Comparison of ENCODE assay signal across 1 cellular context in the genomic region with DNA sequence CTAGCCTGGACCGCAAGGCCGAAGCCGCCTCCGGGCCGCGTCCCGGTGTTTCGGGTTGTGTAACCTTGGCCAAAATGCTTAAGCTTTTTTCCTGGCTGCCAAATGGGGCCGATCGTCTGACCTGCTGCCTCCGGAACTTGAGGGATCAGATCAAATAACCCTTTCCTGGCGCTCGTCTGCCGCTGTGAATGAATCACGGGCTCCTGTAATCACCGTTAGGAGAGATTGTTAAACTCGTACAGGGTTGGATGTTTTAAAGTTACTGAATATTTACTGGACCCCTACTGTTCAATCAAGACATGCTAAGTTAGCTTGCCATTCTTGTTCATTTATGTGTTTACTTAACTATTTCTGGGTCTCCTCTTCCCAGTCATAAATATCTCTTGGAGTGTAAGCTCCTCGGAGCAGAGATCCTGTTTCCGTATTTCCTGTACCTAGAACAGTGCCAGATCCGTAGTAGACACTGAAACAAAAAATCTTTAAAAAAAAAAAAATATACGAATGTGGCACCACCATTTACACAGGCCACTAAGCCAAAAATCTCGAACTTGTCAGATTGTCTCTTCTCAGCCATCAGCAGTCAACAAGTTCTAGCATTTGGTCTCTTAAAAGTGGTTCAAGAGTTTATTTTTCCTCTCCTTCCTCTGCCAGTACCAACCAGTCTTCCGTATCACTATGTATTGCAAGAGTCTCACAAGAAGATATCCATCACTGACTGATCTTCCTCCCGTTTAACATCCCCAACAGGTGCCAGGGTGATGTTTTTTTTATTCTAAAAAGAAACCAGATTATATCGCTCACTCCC.
TF ChIP-seq lines count a peak whose summit lies in the region.

No MANE protein-coding gene starts in this region.

TF ChIP-seq in HepG2, 621 proteins besides CTCF, POLR2A, EP300 and RAD21 (continued from another document and continues in another):
- TF ChIP-seq, protein P1, sequence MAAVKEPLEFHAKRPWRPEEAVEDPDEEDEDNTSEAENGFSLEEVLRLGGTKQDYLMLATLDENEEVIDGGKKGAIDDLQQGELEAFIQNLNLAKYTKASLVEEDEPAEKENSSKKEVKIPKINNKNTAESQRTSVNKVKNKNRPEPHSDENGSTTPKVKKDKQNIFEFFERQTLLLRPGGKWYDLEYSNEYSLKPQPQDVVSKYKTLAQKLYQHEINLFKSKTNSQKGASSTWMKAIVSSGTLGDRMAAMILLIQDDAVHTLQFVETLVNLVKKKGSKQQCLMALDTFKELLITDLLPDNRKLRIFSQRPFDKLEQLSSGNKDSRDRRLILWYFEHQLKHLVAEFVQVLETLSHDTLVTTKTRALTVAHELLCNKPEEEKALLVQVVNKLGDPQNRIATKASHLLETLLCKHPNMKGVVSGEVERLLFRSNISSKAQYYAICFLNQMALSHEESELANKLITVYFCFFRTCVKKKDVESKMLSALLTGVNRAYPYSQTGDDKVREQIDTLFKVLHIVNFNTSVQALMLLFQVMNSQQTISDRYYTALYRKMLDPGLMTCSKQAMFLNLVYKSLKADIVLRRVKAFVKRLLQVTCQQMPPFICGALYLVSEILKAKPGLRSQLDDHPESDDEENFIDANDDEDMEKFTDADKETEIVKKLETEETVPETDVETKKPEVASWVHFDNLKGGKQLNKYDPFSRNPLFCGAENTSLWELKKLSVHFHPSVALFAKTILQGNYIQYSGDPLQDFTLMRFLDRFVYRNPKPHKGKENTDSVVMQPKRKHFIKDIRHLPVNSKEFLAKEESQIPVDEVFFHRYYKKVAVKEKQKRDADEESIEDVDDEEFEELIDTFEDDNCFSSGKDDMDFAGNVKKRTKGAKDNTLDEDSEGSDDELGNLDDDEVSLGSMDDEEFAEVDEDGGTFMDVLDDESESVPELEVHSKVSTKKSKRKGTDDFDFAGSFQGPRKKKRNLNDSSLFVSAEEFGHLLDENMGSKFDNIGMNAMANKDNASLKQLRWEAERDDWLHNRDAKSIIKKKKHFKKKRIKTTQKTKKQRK (IDR thresholded peaks at IDR 0.05; ENCODE audit: low read length), result no peak
- TF ChIP-seq KAT8 (CRISPR knock-in tag; IDR thresholded peaks at IDR 0.05), result peak; percentile 40; the same call in 1 of the 2 replicates
- TF ChIP-seq SOX13 (IDR thresholded peaks at IDR 0.05), result no peak
- no peak; a peak in 1 of 4 replicates for TF ChIP-seq SOX13 (CRISPR knock-in tag; conservative IDR thresholded peaks at IDR 0.05 in 1 of 2, IDR thresholded peaks at IDR 0.05 in 1 of 2)
- TF ChIP-seq, protein P2, sequence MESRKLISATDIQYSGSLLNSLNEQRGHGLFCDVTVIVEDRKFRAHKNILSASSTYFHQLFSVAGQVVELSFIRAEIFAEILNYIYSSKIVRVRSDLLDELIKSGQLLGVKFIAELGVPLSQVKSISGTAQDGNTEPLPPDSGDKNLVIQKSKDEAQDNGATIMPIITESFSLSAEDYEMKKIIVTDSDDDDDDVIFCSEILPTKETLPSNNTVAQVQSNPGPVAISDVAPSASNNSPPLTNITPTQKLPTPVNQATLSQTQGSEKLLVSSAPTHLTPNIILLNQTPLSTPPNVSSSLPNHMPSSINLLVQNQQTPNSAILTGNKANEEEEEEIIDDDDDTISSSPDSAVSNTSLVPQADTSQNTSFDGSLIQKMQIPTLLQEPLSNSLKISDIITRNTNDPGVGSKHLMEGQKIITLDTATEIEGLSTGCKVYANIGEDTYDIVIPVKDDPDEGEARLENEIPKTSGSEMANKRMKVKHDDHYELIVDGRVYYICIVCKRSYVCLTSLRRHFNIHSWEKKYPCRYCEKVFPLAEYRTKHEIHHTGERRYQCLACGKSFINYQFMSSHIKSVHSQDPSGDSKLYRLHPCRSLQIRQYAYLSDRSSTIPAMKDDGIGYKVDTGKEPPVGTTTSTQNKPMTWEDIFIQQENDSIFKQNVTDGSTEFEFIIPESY (CRISPR knock-in tag; IDR thresholded peaks at IDR 0.05), result no peak
- TF ChIP-seq, protein P3, sequence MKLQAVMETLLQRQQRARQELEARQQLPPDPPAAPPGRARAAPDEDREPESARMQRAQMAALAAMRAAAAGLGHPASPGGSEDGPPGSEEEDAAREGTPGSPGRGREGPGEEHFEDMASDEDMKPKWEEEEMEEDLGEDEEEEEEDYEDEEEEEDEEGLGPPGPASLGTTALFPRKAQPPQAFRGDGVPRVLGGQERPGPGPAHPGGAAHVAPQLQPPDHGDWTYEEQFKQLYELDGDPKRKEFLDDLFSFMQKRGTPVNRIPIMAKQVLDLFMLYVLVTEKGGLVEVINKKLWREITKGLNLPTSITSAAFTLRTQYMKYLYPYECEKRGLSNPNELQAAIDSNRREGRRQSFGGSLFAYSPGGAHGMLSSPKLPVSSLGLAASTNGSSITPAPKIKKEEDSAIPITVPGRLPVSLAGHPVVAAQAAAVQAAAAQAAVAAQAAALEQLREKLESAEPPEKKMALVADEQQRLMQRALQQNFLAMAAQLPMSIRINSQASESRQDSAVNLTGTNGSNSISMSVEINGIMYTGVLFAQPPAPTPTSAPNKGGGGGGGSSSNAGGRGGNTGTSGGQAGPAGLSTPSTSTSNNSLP (IDR thresholded peaks at IDR 0.05; ENCODE audit: low read depth, low read length), result 0 out of 2 replicates have a peak, but pooled peaks have one; percentile 60
- TF ChIP-seq PHF20 (CRISPR knock-in tag; IDR thresholded peaks at IDR 0.05), result no peak
- TF ChIP-seq EEA1 (CRISPR knock-in tag; IDR thresholded peaks at IDR 0.05; ENCODE audit: borderline replicate concordance), result no peak
- TF ChIP-seq, protein P4, sequence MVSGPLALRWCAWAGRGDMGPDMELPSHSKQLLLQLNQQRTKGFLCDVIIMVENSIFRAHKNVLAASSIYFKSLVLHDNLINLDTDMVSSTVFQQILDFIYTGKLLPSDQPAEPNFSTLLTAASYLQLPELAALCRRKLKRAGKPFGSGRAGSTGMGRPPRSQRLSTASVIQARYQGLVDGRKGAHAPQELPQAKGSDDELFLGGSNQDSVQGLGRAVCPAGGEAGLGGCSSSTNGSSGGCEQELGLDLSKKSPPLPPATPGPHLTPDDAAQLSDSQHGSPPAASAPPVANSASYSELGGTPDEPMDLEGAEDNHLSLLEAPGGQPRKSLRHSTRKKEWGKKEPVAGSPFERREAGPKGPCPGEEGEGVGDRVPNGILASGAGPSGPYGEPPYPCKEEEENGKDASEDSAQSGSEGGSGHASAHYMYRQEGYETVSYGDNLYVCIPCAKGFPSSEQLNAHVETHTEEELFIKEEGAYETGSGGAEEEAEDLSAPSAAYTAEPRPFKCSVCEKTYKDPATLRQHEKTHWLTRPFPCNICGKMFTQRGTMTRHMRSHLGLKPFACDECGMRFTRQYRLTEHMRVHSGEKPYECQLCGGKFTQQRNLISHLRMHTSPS (CRISPR knock-in tag; IDR thresholded peaks at IDR 0.05; ENCODE audit: low read depth), result no peak
- no peak for TF ChIP-seq ZNF230 (CRISPR knock-in tag; IDR thresholded peaks at IDR 0.05)
- TF ChIP-seq ERF (CRISPR knock-in tag; IDR thresholded peaks at IDR 0.05), result no peak
- TF ChIP-seq KMT2B (CRISPR knock-in tag; IDR thresholded peaks at IDR 0.05), result peak; percentile 39; the same call in 1 of the 2 replicates
- TF ChIP-seq ELF1 (CRISPR knock-in tag; IDR thresholded peaks at IDR 0.05), result 0 out of 2 replicates have a peak, but pooled peaks have one; percentile 15
- TF ChIP-seq YEATS4 (CRISPR knock-in tag; IDR thresholded peaks at IDR 0.05; ENCODE audit: borderline replicate concordance), result no peak
- TF ChIP-seq WIZ (CRISPR knock-in tag; IDR thresholded peaks at IDR 0.05), result no peak
- no peak for TF ChIP-seq YY1 (IDR thresholded peaks at IDR 0.05; ENCODE audit: insufficient read depth, insufficient replicate concordance, low read depth, low read length)
- TF ChIP-seq, protein P5, sequence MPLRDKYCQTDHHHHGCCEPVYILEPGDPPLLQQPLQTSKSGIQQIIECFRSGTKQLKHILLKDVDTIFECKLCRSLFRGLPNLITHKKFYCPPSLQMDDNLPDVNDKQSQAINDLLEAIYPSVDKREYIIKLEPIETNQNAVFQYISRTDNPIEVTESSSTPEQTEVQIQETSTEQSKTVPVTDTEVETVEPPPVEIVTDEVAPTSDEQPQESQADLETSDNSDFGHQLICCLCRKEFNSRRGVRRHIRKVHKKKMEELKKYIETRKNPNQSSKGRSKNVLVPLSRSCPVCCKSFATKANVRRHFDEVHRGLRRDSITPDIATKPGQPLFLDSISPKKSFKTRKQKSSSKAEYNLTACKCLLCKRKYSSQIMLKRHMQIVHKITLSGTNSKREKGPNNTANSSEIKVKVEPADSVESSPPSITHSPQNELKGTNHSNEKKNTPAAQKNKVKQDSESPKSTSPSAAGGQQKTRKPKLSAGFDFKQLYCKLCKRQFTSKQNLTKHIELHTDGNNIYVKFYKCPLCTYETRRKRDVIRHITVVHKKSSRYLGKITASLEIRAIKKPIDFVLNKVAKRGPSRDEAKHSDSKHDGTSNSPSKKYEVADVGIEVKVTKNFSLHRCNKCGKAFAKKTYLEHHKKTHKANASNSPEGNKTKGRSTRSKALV (CRISPR knock-in tag; IDR thresholded peaks at IDR 0.05), result peak; percentile 29; the same call in 1 of the 2 replicates
- no peak for TF ChIP-seq SMAD1 (CRISPR knock-in tag; IDR thresholded peaks at IDR 0.05; ENCODE audit: borderline replicate concordance, low read depth)
- 0 out of 2 replicates have a peak, but pooled peaks have one; percentile 4 for TF ChIP-seq RNF2 (conservative IDR thresholded peaks at IDR 0.05; ENCODE audit: low read depth)
- TF ChIP-seq, protein P6, sequence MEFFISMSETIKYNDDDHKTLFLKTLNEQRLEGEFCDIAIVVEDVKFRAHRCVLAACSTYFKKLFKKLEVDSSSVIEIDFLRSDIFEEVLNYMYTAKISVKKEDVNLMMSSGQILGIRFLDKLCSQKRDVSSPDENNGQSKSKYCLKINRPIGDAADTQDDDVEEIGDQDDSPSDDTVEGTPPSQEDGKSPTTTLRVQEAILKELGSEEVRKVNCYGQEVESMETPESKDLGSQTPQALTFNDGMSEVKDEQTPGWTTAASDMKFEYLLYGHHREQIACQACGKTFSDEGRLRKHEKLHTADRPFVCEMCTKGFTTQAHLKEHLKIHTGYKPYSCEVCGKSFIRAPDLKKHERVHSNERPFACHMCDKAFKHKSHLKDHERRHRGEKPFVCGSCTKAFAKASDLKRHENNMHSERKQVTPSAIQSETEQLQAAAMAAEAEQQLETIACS (CRISPR knock-in tag; IDR thresholded peaks at IDR 0.05), result no peak
- TF ChIP-seq SMAD9 (CRISPR knock-in tag; IDR thresholded peaks at IDR 0.05), result no peak
- TF ChIP-seq ZC3H13 (CRISPR knock-in tag; IDR thresholded peaks at IDR 0.05), result no peak
- TF ChIP-seq ZNF670 (CRISPR knock-in tag; IDR thresholded peaks at IDR 0.05; ENCODE audit: borderline replicate concordance), result no peak
- no peak; the same call in 1 of the 2 replicates for TF ChIP-seq TP53 (CRISPR knock-in tag; conservative IDR thresholded peaks at IDR 0.05)
- TF ChIP-seq, protein P7, sequence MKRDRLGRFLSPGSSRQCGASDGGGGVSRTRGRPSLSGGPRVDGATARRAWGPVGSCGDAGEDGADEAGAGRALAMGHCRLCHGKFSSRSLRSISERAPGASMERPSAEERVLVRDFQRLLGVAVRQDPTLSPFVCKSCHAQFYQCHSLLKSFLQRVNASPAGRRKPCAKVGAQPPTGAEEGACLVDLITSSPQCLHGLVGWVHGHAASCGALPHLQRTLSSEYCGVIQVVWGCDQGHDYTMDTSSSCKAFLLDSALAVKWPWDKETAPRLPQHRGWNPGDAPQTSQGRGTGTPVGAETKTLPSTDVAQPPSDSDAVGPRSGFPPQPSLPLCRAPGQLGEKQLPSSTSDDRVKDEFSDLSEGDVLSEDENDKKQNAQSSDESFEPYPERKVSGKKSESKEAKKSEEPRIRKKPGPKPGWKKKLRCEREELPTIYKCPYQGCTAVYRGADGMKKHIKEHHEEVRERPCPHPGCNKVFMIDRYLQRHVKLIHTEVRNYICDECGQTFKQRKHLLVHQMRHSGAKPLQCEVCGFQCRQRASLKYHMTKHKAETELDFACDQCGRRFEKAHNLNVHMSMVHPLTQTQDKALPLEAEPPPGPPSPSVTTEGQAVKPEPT (CRISPR knock-in tag; IDR thresholded peaks at IDR 0.05; ENCODE audit: low read depth), result no peak
- no peak for TF ChIP-seq ZNF468 (CRISPR knock-in tag; IDR thresholded peaks at IDR 0.05)
- 0 out of 2 replicates have a peak, but pooled peaks have one; percentile 47 for TF ChIP-seq DMAP1 (CRISPR knock-in tag; IDR thresholded peaks at IDR 0.05)
- TF ChIP-seq, protein P8, sequence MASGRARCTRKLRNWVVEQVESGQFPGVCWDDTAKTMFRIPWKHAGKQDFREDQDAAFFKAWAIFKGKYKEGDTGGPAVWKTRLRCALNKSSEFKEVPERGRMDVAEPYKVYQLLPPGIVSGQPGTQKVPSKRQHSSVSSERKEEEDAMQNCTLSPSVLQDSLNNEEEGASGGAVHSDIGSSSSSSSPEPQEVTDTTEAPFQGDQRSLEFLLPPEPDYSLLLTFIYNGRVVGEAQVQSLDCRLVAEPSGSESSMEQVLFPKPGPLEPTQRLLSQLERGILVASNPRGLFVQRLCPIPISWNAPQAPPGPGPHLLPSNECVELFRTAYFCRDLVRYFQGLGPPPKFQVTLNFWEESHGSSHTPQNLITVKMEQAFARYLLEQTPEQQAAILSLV (CRISPR knock-in tag; IDR thresholded peaks at IDR 0.05; ENCODE audit: borderline replicate concordance), result no peak
- TF ChIP-seq ARID2 (CRISPR knock-in tag; IDR thresholded peaks at IDR 0.05; ENCODE audit: borderline replicate concordance), result peak; percentile 81; the same call in 1 of the 2 replicates
- TF ChIP-seq ZNF7 (CRISPR knock-in tag; IDR thresholded peaks at IDR 0.05), result no peak
- no peak for TF ChIP-seq FOXP1 (IDR thresholded peaks at IDR 0.05)
- TF ChIP-seq FOXP1 (CRISPR knock-in tag; IDR thresholded peaks at IDR 0.05), result no peak
- TF ChIP-seq KDM2A (CRISPR knock-in tag; IDR thresholded peaks at IDR 0.05; ENCODE audit: borderline replicate concordance, low read depth), result no peak; the same call in 1 of the 2 replicates
- TF ChIP-seq KLF16 (CRISPR knock-in tag; IDR thresholded peaks at IDR 0.05), result 0 out of 4 replicates have a peak, but pooled peaks of 1 of the 2 experiments have one; percentile 23
- no peak for TF ChIP-seq PAWR (CRISPR knock-in tag; IDR thresholded peaks at IDR 0.05; ENCODE audit: borderline replicate concordance)
- TF ChIP-seq, protein P9, sequence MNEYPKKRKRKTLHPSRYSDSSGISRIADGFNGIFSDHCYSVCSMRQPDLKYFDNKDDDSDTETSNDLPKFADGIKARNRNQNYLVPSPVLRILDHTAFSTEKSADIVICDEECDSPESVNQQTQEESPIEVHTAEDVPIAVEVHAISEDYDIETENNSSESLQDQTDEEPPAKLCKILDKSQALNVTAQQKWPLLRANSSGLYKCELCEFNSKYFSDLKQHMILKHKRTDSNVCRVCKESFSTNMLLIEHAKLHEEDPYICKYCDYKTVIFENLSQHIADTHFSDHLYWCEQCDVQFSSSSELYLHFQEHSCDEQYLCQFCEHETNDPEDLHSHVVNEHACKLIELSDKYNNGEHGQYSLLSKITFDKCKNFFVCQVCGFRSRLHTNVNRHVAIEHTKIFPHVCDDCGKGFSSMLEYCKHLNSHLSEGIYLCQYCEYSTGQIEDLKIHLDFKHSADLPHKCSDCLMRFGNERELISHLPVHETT (CRISPR knock-in tag; conservative IDR thresholded peaks at IDR 0.05), result no peak
- TF ChIP-seq SNAPC2 (CRISPR knock-in tag; IDR thresholded peaks at IDR 0.05), result no peak
- no peak for TF ChIP-seq HOXA9 (CRISPR knock-in tag; IDR thresholded peaks at IDR 0.05; ENCODE audit: borderline replicate concordance)
- TF ChIP-seq, protein P10, sequence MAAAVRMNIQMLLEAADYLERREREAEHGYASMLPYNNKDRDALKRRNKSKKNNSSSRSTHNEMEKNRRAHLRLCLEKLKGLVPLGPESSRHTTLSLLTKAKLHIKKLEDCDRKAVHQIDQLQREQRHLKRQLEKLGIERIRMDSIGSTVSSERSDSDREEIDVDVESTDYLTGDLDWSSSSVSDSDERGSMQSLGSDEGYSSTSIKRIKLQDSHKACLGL (CRISPR knock-in tag; IDR thresholded peaks at IDR 0.05), result 0 out of 2 replicates have a peak, but pooled peaks have one; percentile 51
- 0 out of 2 replicates have a peak, but pooled peaks have one; percentile 7 for TF ChIP-seq STAG1 (CRISPR knock-in tag; IDR thresholded peaks at IDR 0.05)
- no peak for TF ChIP-seq GATA4 (IDR thresholded peaks at IDR 0.05; ENCODE audit: borderline replicate concordance, low read depth)
- TF ChIP-seq MATR3 (CRISPR knock-in tag; IDR thresholded peaks at IDR 0.05), result no peak
